Comparison of ENCODE assay signal across 19 cellular contexts in the genomic region with DNA sequence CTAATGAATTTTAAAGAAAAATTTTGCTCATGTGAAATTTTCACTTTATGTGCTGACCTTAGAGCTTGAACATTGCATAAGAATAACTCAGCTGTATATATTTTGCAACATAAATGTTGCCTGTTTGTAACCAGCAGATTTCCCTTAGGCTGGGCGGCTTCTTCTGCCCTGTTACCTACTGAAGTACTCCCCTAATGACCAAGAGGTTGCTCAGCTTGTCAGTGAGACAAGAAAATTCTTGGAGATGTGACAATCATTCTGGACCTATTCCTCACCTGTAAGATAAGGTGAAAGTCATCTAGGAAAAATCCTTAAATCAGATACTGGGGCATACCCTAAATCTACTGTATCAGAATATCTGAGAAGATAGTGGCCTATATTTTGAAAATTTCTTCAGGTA.
DNase-seq lines count a peak whose midpoint lies in the region; ATAC-seq and TF ChIP-seq lines count a peak whose summit lies in the region.
"Had no signal": no experiment of that assay in that cellular context is flagged by ENCODE, and none has a peak within 500 bp of the region (broad histone marks: within the 10 kb centered on the region; RNA-seq: fewer than 3 reads in every experiment).

No MANE protein-coding gene starts in this region.

- H3K9ac ChIP-seq in adipocyte (ENCODE audit: low read length): no peak overlapping the region
- H3K9ac ChIP-seq: BLaER1 had no signal

- peaks cover 3% of the 10 kb centered on the region for H3K4me1 ChIP-seq in adipocyte (ENCODE audit: control insufficient read depth, insufficient read depth, low read length)
- H3K4me1 ChIP-seq: BE2C, BLaER1 had no signal

- H3K4me3 ChIP-seq in adipocyte (ENCODE audit: low read length): no peak overlapping the region
- H3K4me3 ChIP-seq: BLaER1 had no signal

- no peak overlapping the region for H3K4me3 Mint-ChIP-seq in nephron progenitor cell
- no peak overlapping the region for H3K4me3 Mint-ChIP-seq in natural killer cell treated with Interleukin-12 subunit alpha and Interleukin-12 subunit beta and Interleukin-15 and Interleukin-18, amount 100 ng/mL, for 72 hours
- H3K4me3 Mint-ChIP-seq: CD14-positive monocyte; CD4-positive, alpha-beta memory T cell; CD4-positive, CD25-positive, alpha-beta regulatory T cell; CD8-positive, alpha-beta memory T cell had no signal

- H3K9me3 Mint-ChIP-seq in nephron progenitor cell: no peaks in the 10 kb centered on the region
- no peaks in the 10 kb centered on the region for H3K9me3 Mint-ChIP-seq in natural killer cell treated with Interleukin-12 subunit alpha and Interleukin-12 subunit beta and Interleukin-15 and Interleukin-18, amount 100 ng/mL, for 72 hours

- peak overlapping the region; percentile 32 for H3K27ac Mint-ChIP-seq in nephron progenitor cell
- H3K27ac Mint-ChIP-seq in natural killer cell treated with Interleukin-12 subunit alpha and Interleukin-12 subunit beta and Interleukin-15 and Interleukin-18, amount 100 ng/mL, for 72 hours: no peak overlapping the region
- H3K27ac Mint-ChIP-seq: CD14-positive monocyte; CD4-positive, alpha-beta memory T cell; CD4-positive, CD25-positive, alpha-beta regulatory T cell; CD8-positive, alpha-beta memory T cell had no signal

- no peak for TF ChIP-seq POLR2A in GM18505 (IDR thresholded peaks at IDR 0.05; ENCODE audit: borderline replicate concordance, extremely low read depth, insufficient read depth, insufficient read length)

- DNase-seq in NOMO-1 treated with DMSO at 0.1 percent for 48 hours (lab: John Stamatoyannopoulos, UW; ENCODE audit: unreplicated experiment) (peak; percentile 50), adipocyte (ENCODE audit: low read depth) (peak; percentile 42), nephron progenitor cell (no peak), NCI-H82 (lab: John Stamatoyannopoulos, UW) (no peak)
- DNase-seq in natural killer cell treated with Interleukin-12 subunit alpha and Interleukin-12 subunit beta and Interleukin-15 and Interleukin-18, amount 100 ng/mL, for 72 hours (ENCODE audit: low spot score): no peak
- DNase-seq: 8988T; ACHN; BE2C; C1 segment of cervical spinal cord; CD4-positive, alpha-beta memory T cell; CD4-positive, CD25-positive, alpha-beta regulatory T cell; CD8-positive, alpha-beta memory T cell; COR-L47; DMS79 treated with DMSO at 0.1 percent for 48 hours; GF-D8 had no signal

- no peaks in the 10 kb centered on the region for H3K27me3 ChIP-seq in adipocyte (replicated peaks; ENCODE audit: control insufficient read depth, insufficient read depth, low read length)
- H3K27me3 ChIP-seq: BE2C, BLaER1 had no signal

- no peaks in the 10 kb centered on the region for H3K9me3 ChIP-seq in adipocyte (ENCODE audit: control insufficient read depth, low read length)
- H3K9me3 ChIP-seq: BE2C, BLaER1 had no signal

- ATAC-seq in GM18505 (IDR thresholded peaks at IDR 0.05; ENCODE audit: unreplicated experiment): no peak
- ATAC-seq in HG03439 (IDR thresholded peaks at IDR 0.05; ENCODE audit: unreplicated experiment): no peak
- no peak for ATAC-seq in natural killer cell treated with Interleukin-12 subunit alpha and Interleukin-12 subunit beta and Interleukin-15 and Interleukin-18, amount 100 ng/mL, for 72 hours

- H3K36me3 Mint-ChIP-seq in nephron progenitor cell (ENCODE audit: low read depth): no peaks in the 10 kb centered on the region
- no peaks in the 10 kb centered on the region for H3K36me3 Mint-ChIP-seq in natural killer cell treated with Interleukin-12 subunit alpha and Interleukin-12 subunit beta and Interleukin-15 and Interleukin-18, amount 100 ng/mL, for 72 hours
- H3K36me3 Mint-ChIP-seq: CD14-positive monocyte; CD4-positive, alpha-beta memory T cell; CD4-positive, CD25-positive, alpha-beta regulatory T cell; CD8-positive, alpha-beta memory T cell had no signal

- no peak for TF ChIP-seq CTCF in nephron progenitor cell (IDR thresholded peaks at IDR 0.05)

- H3K27me3 Mint-ChIP-seq in nephron progenitor cell (ENCODE audit: low read depth, poor library complexity): no peaks in the 10 kb centered on the region
- no peaks in the 10 kb centered on the region for H3K27me3 Mint-ChIP-seq in natural killer cell treated with Interleukin-12 subunit alpha and Interleukin-12 subunit beta and Interleukin-15 and Interleukin-18, amount 100 ng/mL, for 72 hours
- H3K27me3 Mint-ChIP-seq: CD4-positive, alpha-beta memory T cell; CD4-positive, CD25-positive, alpha-beta regulatory T cell; CD8-positive, alpha-beta memory T cell had no signal

- H3K4me1 Mint-ChIP-seq in nephron progenitor cell: peaks cover 32% of the 10 kb centered on the region
- no peaks in the 10 kb centered on the region for H3K4me1 Mint-ChIP-seq in natural killer cell treated with Interleukin-12 subunit alpha and Interleukin-12 subunit beta and Interleukin-15 and Interleukin-18, amount 100 ng/mL, for 72 hours (ENCODE audit: low read depth in 2 of 2)
- H3K4me1 Mint-ChIP-seq: CD14-positive monocyte; CD4-positive, alpha-beta memory T cell; CD4-positive, CD25-positive, alpha-beta regulatory T cell; CD8-positive, alpha-beta memory T cell had no signal

- H3K36me3 ChIP-seq in adipocyte (ENCODE audit: control insufficient read depth, insufficient read depth, low read length, severe bottlenecking): no peaks in the 10 kb centered on the region
- H3K36me3 ChIP-seq: BE2C, BLaER1 had no signal

Comparison
In these comparisons a context has a peak if more than half of its experiments do, and no peak if none do; other contexts are left out.
1. DNase-seq: peak in NOMO-1 treated with DMSO at 0.1 percent for 48 hours (single experiment) and adipocyte (single experiment); none in nephron progenitor cell (single experiment), NCI-H82 (single experiment) and natural killer cell treated with Interleukin-12 subunit alpha and Interleukin-12 subunit beta and Interleukin-15 and Interleukin-18, amount 100 ng/mL, for 72 hours (single experiment).